ENCODE assay signal across 8 cellular contexts in genomic region chr11:34263462-34264186, GRCh38.
DNase-seq lines count a peak whose midpoint lies in the region; ATAC-seq and TF ChIP-seq lines count a peak whose summit lies in the region.

No MANE protein-coding gene starts in this region.

- H3K36me3 Mint-ChIP-seq in Caco-2 (ENCODE audit: insufficient read depth, unreplicated experiment): no peaks in the 10 kb centered on the region
- no peaks in the 10 kb centered on the region for H3K36me3 Mint-ChIP-seq in activated naive CD8-positive, alpha-beta T cell treated with anti-CD3 and anti-CD28 coated beads, Interleukin-2, amount 50 U/mL, for 24 hours (ENCODE audit: low read depth)
- no peaks in the 10 kb centered on the region for H3K36me3 Mint-ChIP-seq in activated CD8-positive, alpha-beta memory T cell treated with anti-CD3 and anti-CD28 coated beads, Interleukin-2, amount 10 ng/mL, durations not matched to agents 7 days and 5 days

- H3K36me3 ChIP-seq in Caco-2 (ENCODE audit: control insufficient read depth, insufficient read depth, low read length) (no peaks in the 10 kb centered on the region), mammary epithelial cell (ENCODE audit: insufficient read depth, low read length) (no peaks in the 10 kb centered on the region), mucosa of descending colon (ENCODE audit: low read depth) (no peaks in the 10 kb centered on the region)

- DNase-seq in Caco-2 (peak; percentile 46 to 65), NCI-H2107 (lab: John Stamatoyannopoulos, UW) (peak; percentile 39), mammary epithelial cell (peak; percentile 90), mucosa of descending colon (peak; percentile 76 to 79 (median 78)), NCI-H526 (lab: John Stamatoyannopoulos, UW) (no peak)
- DNase-seq in activated naive CD8-positive, alpha-beta T cell treated with anti-CD3 and anti-CD28 coated beads, Interleukin-2, amount 50 U/mL, for 24 hours: no peak
- DNase-seq in activated CD8-positive, alpha-beta memory T cell treated with anti-CD3 and anti-CD28 coated beads, Interleukin-2, amount 10 ng/mL, durations not matched to agents 7 days and 5 days: no peak

- POLR2A ChIA-PET in Caco-2 (lab: Charles Lee): no interaction called here

- no peak overlapping the region for H3K27ac ChIP-seq in mammary epithelial cell (ENCODE audit: insufficient read depth, low read depth, low read length)

- in situ Hi-C loops in mammary epithelial cell (cut with MboI; ENCODE audit: low sequenced_read_pairs in 2 of 2): no loop called here

- no peaks in the 10 kb centered on the region for H3K79me2 ChIP-seq in mammary epithelial cell (ENCODE audit: insufficient read depth, low read length)

- H3K4me1 Mint-ChIP-seq in Caco-2 (ENCODE audit: low read depth, unreplicated experiment): no peaks in the 10 kb centered on the region
- H3K4me1 Mint-ChIP-seq in activated naive CD8-positive, alpha-beta T cell treated with anti-CD3 and anti-CD28 coated beads, Interleukin-2, amount 50 U/mL, for 24 hours: peaks cover 17% of the 10 kb centered on the region
- no peaks in the 10 kb centered on the region for H3K4me1 Mint-ChIP-seq in activated CD8-positive, alpha-beta memory T cell treated with anti-CD3 and anti-CD28 coated beads, Interleukin-2, amount 10 ng/mL, durations not matched to agents 7 days and 5 days

- H3K9me3 Mint-ChIP-seq in Caco-2 (ENCODE audit: unreplicated experiment): no peaks in the 10 kb centered on the region
- H3K9me3 Mint-ChIP-seq in activated naive CD8-positive, alpha-beta T cell treated with anti-CD3 and anti-CD28 coated beads, Interleukin-2, amount 50 U/mL, for 24 hours: no peaks in the 10 kb centered on the region
- no peaks in the 10 kb centered on the region for H3K9me3 Mint-ChIP-seq in activated CD8-positive, alpha-beta memory T cell treated with anti-CD3 and anti-CD28 coated beads, Interleukin-2, amount 10 ng/mL, durations not matched to agents 7 days and 5 days (ENCODE audit: low read depth)

- no TSS peak for BruUV-seq in Caco-2 (replicated peaks; lab: Mats Ljungman, UMichigan)
- BruUV-seq in mammary epithelial cell (replicated peaks; lab: Mats Ljungman, UMichigan): no TSS peak

- no peak overlapping the region for H3K4me3 Mint-ChIP-seq in Caco-2 (ENCODE audit: unreplicated experiment)
- H3K4me3 Mint-ChIP-seq in activated naive CD8-positive, alpha-beta T cell treated with anti-CD3 and anti-CD28 coated beads, Interleukin-2, amount 50 U/mL, for 24 hours: no peak overlapping the region
- no peak overlapping the region for H3K4me3 Mint-ChIP-seq in activated CD8-positive, alpha-beta memory T cell treated with anti-CD3 and anti-CD28 coated beads, Interleukin-2, amount 10 ng/mL, durations not matched to agents 7 days and 5 days

- H3K9me3 ChIP-seq in Caco-2 (no peaks in the 10 kb centered on the region), mammary epithelial cell (replicated peaks; ENCODE audit: insufficient read depth, low read length) (no peaks in the 10 kb centered on the region), mucosa of descending colon (no peaks in the 10 kb centered on the region)

- dilution Hi-C loops in mammary epithelial cell (cut with HindIII; ENCODE audit: low sequenced_read_pairs): no loop called here

- no peak overlapping the region for H2AFZ ChIP-seq in mammary epithelial cell (ENCODE audit: low read depth, low read length)

- no peaks in the 10 kb centered on the region for H4K20me1 ChIP-seq in mammary epithelial cell (ENCODE audit: insufficient read depth, low read length)

- CTCF ChIA-PET in Caco-2 (lab: Charles Lee) (interaction anchor here (0.6 to 1.3 kb wide), 2 partner anchors 94 to 829 kb away, joined by 4 to 5 read pairs; partner anchors contain the start of gene ABTB2), mammary epithelial cell (lab: Charles Lee; ENCODE audit: low non-redundant PET) (no interaction called here)
- CTCF ChIA-PET in activated CD8-positive, alpha-beta memory T cell treated with anti-CD3 and anti-CD28 coated beads, Interleukin-2, amount 10 ng/mL, durations not matched to agents 7 days and 5 days (lab: Charles Lee): no interaction called here

- WGBS in mammary epithelial cell (ENCODE audit: low coverage, missing lambda C conversion rate): 63% methylated on average over 8 of the region's 8 CpGs

- no peak overlapping the region for H3K4me2 ChIP-seq in mammary epithelial cell (ENCODE audit: insufficient read depth, low read depth, low read length)

- ATAC-seq in mucosa of descending colon: peak; percentile 93
- no peak for ATAC-seq in activated naive CD8-positive, alpha-beta T cell treated with anti-CD3 and anti-CD28 coated beads, Interleukin-2, amount 50 U/mL, for 24 hours
- ATAC-seq in HG02798 (IDR thresholded peaks at IDR 0.05; ENCODE audit: poor library complexity, unreplicated experiment): no peak
- ATAC-seq in activated CD8-positive, alpha-beta memory T cell treated with anti-CD3 and anti-CD28 coated beads, Interleukin-2, amount 10 ng/mL, durations not matched to agents 7 days and 5 days: no peak

- H3K4me3 ChIP-seq in Caco-2 (ENCODE audit: low read depth, low read length) (no peak overlapping the region), mammary epithelial cell (replicated peaks in 1 of 3; ENCODE audit: insufficient read depth in 1 of 3, low read depth in 2 of 3, low read length in 3 of 3) (no peak overlapping the region), mucosa of descending colon (no peak overlapping the region)

- H3K27me3 Mint-ChIP-seq in Caco-2 (ENCODE audit: insufficient read depth, unreplicated experiment): no peaks in the 10 kb centered on the region
- peaks cover under 1% of the 10 kb centered on the region for H3K27me3 Mint-ChIP-seq in activated naive CD8-positive, alpha-beta T cell treated with anti-CD3 and anti-CD28 coated beads, Interleukin-2, amount 50 U/mL, for 24 hours
- peaks cover 9% of the 10 kb centered on the region for H3K27me3 Mint-ChIP-seq in activated CD8-positive, alpha-beta memory T cell treated with anti-CD3 and anti-CD28 coated beads, Interleukin-2, amount 10 ng/mL, durations not matched to agents 7 days and 5 days

- no peak overlapping the region for H3K27ac Mint-ChIP-seq in Caco-2 (ENCODE audit: unreplicated experiment)
- H3K27ac Mint-ChIP-seq in activated naive CD8-positive, alpha-beta T cell treated with anti-CD3 and anti-CD28 coated beads, Interleukin-2, amount 50 U/mL, for 24 hours: no peak overlapping the region
- H3K27ac Mint-ChIP-seq in activated CD8-positive, alpha-beta memory T cell treated with anti-CD3 and anti-CD28 coated beads, Interleukin-2, amount 10 ng/mL, durations not matched to agents 7 days and 5 days: no peak overlapping the region

- no peak for TF ChIP-seq CTCF in Caco-2 (IDR thresholded peaks at IDR 0.05; ENCODE audit: insufficient read depth in 1 of 2, low read depth in 1 of 2, low read length in 1 of 2, severe bottlenecking in 1 of 2, unreplicated experiment in 1 of 2)
- no peak for TF ChIP-seq CTCF in mammary epithelial cell (conservative IDR thresholded peaks at IDR 0.05 in 1 of 2, IDR thresholded peaks at IDR 0.05 in 1 of 2; ENCODE audit: extremely low read depth in 1 of 2, insufficient read depth in 1 of 2, low read depth in 1 of 2, low read length in 2 of 2)
- no peak for TF ChIP-seq CTCF in mucosa of descending colon (IDR thresholded peaks at IDR 0.05)

- H3K4me1 ChIP-seq in Caco-2 (no peaks in the 10 kb centered on the region), mammary epithelial cell (ENCODE audit: insufficient read depth, low read length) (peaks cover 25% of the 10 kb centered on the region), mucosa of descending colon (ENCODE audit: low read depth) (peaks cover 8% of the 10 kb centered on the region)

- intact Hi-C loops in Caco-2 (cut with micrococcal nuclease; ENCODE audit: unreplicated experiment) (loop anchor here (5.0 kb wide), 1 partner anchor 94 kb away; the partner anchor contains the start of gene ABTB2), mammary epithelial cell (cut with micrococcal nuclease) (loop anchor here (1.0 to 5.0 kb wide), 3 partner anchors 56 to 95 kb away; partner anchors contain the start of gene ABTB2), mucosa of descending colon (cut with DNase I, micrococcal nuclease) (no loop called here)

- H3K9ac ChIP-seq in mammary epithelial cell (ENCODE audit: insufficient read depth, low read length): no peak overlapping the region

- no peaks in the 10 kb centered on the region for H3K27me3 ChIP-seq in Caco-2 (replicated peaks; ENCODE audit: control insufficient read depth, insufficient read depth, low read length)
- no peaks in the 10 kb centered on the region for H3K27me3 ChIP-seq in mammary epithelial cell (ENCODE audit: insufficient read depth, low read length)

Comparison
In these comparisons a context has a peak if more than half of its experiments do, and no peak if none do; other contexts are left out.
1. DNase-seq: peak in Caco-2 (2 of 2), NCI-H2107 (single experiment), mammary epithelial cell (single experiment) and mucosa of descending colon (3 of 3); none in activated naive CD8-positive, alpha-beta T cell treated with anti-CD3 and anti-CD28 coated beads, Interleukin-2, amount 50 U/mL, for 24 hours (single experiment), NCI-H526 (0 of 2) and activated CD8-positive, alpha-beta memory T cell treated with anti-CD3 and anti-CD28 coated beads, Interleukin-2, amount 10 ng/mL, durations not matched to agents 7 days and 5 days (single experiment).
2. intact Hi-C loops: an anchor here in Caco-2 (5.0 kb wide) and mammary epithelial cell (1.0 to 5.0 kb wide); none called in mucosa of descending colon.